18 cellular contexts compared by ENCODE assay signal in genomic region chr17:78977681-78977943, GRCh38. TPM values are rescaled to one million over a fixed set of nuclear protein-coding genes. Genes with fewer than 3 reads are reported as not detected.
DNase-seq lines count a peak whose midpoint lies in the region; ATAC-seq, FAIRE-seq and TF ChIP-seq lines count a peak whose summit lies in the region.
"Had no signal": no experiment of that assay in that cellular context is flagged by ENCODE, and none has a peak within 500 bp of the region (broad histone marks: within the 10 kb centered on the region; RNA-seq: fewer than 3 reads in every experiment).

No MANE protein-coding gene starts in this region.

- no TSS peak for BruUV-seq in HepG2 (replicated peaks; lab: Mats Ljungman, UMichigan)

- peaks cover 9 to 39% of the 10 kb centered on the region in 2 experiments for H3K36me3 ChIP-seq in HepG2 (replicated peaks in 1 of 2; ENCODE audit: control insufficient read depth in 1 of 2, insufficient read depth in 2 of 2, low read length in 2 of 2)
- no peaks in the 10 kb centered on the region for H3K36me3 ChIP-seq in right lobe of liver

- TF ChIP-seq POLR2A in HepG2 (IDR thresholded peaks at IDR 0.05; ENCODE audit: insufficient read depth in 1 of 2, low read depth in 2 of 2, low read length in 2 of 2) = no peak
- TF ChIP-seq POLR2A in right lobe of liver (IDR thresholded peaks at IDR 0.05) = no peak

- FAIRE-seq in HepG2 (lab: Jason Lieb, UNC) = no peak
- FAIRE-seq: frontal cortex had no signal

- no peak for TF ChIP-seq RAD21 in HepG2 (CRISPR knock-in tag; IDR thresholded peaks at IDR 0.05)

- peak overlapping the region; percentile 96 for H3K4me2 ChIP-seq in HepG2 (ENCODE audit: low read depth, low read length)

- H3K9me3 ChIP-seq in HepG2 (ENCODE audit: low read length) (no peaks in the 10 kb centered on the region), right lobe of liver (no peaks in the 10 kb centered on the region)

- in situ Hi-C loops in HepG2 (cut with HindIII; ENCODE audit: extremely low pct_ligation_motif_present, low pct_unique_long_range_greater_than_20kb) = no loop called here

- 96% methylated on average over 8 of the region's 8 CpGs for WGBS in HepG2 (ENCODE audit: low lambda C conversion rate)
- 46% methylated on average over 2 of the region's 8 CpGs for WGBS in right lobe of liver (ENCODE audit: insufficient coverage, low coverage, low lambda C conversion rate, missing lambda C conversion rate)

- no peak for TF ChIP-seq EP300 in HepG2 (IDR thresholded peaks at IDR 0.05; ENCODE audit: low read depth in 2 of 2, low read length in 2 of 2)
- no peak for TF ChIP-seq EP300 in HepG2 (CRISPR knock-in tag; IDR thresholded peaks at IDR 0.05; ENCODE audit: borderline replicate concordance)

- H3K27ac ChIP-seq in HepG2 (ENCODE audit: extremely low read length, insufficient read depth, low read length) (no peak overlapping the region), right lobe of liver (no peak overlapping the region), caudate nucleus (ENCODE audit: low read depth, low read length) (no peak overlapping the region)

- CTCF ChIA-PET in HepG2 (lab: Yijun Ruan, JAX; ENCODE audit: low intra/inter-chr PET ratio, low total read pairs) = no interaction called here

- DNase-seq in HepG2 (ENCODE audit: low spot score) (no peak), right lobe of liver (no peak), chondrocyte (ENCODE audit: low spot score) (no peak), Kasumi-1 (lab: John Stamatoyannopoulos, UW) (no peak), caudate nucleus (lab: John Stamatoyannopoulos, UW) (no peak), NK-92 (lab: John Stamatoyannopoulos, UW; ENCODE audit: unreplicated experiment) (no peak)
- DNase-seq in naive thymus-derived CD8-positive, alpha-beta T cell = no peak
- DNase-seq: activated CD4-positive, alpha-beta T cell treated with anti-CD3 and anti-CD28 coated beads for 1 hour; dorsolateral prefrontal cortex; H7; kidney glomerular epithelial cell; NCI-H1436 treated with DMSO at 0.1 percent for 48 hours; NCI-H748 treated with DMSO at 0.1 percent for 48 hours; occipital lobe; stimulated activated CD4-positive, alpha-beta T cell treated with anti-CD3 and anti-CD28 coated beads, Interleukin-1b, Interleukin-23, amount 100 ng/mL, for 48 hours had no signal

- H3K27ac Mint-ChIP-seq in chondrocyte (ENCODE audit: unreplicated experiment) = peak overlapping the region; percentile 22
- H3K27ac Mint-ChIP-seq in naive thymus-derived CD8-positive, alpha-beta T cell = peak overlapping the region in 7 of 10 donors; percentile 41 to 86 (median 80)
- H3K27ac Mint-ChIP-seq: activated naive CD8-positive, alpha-beta T cell had no signal

- H3K27me3 Mint-ChIP-seq in chondrocyte (ENCODE audit: low read depth) = no peaks in the 10 kb centered on the region
- no peaks in the 10 kb centered on the region for H3K27me3 Mint-ChIP-seq in naive thymus-derived CD8-positive, alpha-beta T cell
- H3K27me3 Mint-ChIP-seq: activated naive CD8-positive, alpha-beta T cell had no signal

- intact Hi-C loops in HepG2 (cut with micrococcal nuclease; ENCODE audit: unreplicated experiment) (no loop called here), right lobe of liver (cut with DNase I) (no loop called here)

- H3K9me3 Mint-ChIP-seq in chondrocyte (ENCODE audit: low read depth) = no peaks in the 10 kb centered on the region
- no peaks in the 10 kb centered on the region for H3K9me3 Mint-ChIP-seq in naive thymus-derived CD8-positive, alpha-beta T cell

- POLR2A ChIA-PET in HepG2 (lab: Yijun Ruan, JAX) = interaction anchor here (1.4 to 3.9 kb wide), 4 partner anchors 9 to 50 kb away, joined by 6 to 49 read pairs (median 20); partner anchors contain the start of gene CANT1
- POLR2A ChIA-PET in naive thymus-derived CD8-positive, alpha-beta T cell (lab: Charles Lee) = no interaction called here

- TF ChIP-seq CTCF in HepG2 (CRISPR knock-in tag; IDR thresholded peaks at IDR 0.05) (no peak), right lobe of liver (IDR thresholded peaks at IDR 0.05) (no peak), chondrocyte (IDR thresholded peaks at IDR 0.05) (no peak)

- H3K9ac ChIP-seq in HepG2 (ENCODE audit: insufficient read depth, low read depth, low read length) = peak overlapping the region; percentile 90; the same call in 1 of the 2 replicates

- H2AFZ ChIP-seq in HepG2 (ENCODE audit: low read length) = no peak overlapping the region

- H3K36me3 Mint-ChIP-seq in chondrocyte (ENCODE audit: low read depth) = no peaks in the 10 kb centered on the region
- peaks cover 0 to 9% (median 0%) of the 10 kb centered on the region in 3 donors for H3K36me3 Mint-ChIP-seq in naive thymus-derived CD8-positive, alpha-beta T cell
- H3K36me3 Mint-ChIP-seq: activated naive CD8-positive, alpha-beta T cell had no signal

- H3K4me1 Mint-ChIP-seq in chondrocyte (ENCODE audit: low read depth) = peaks cover 42% of the 10 kb centered on the region
- peaks cover 7 to 32% (median 20%) of the 10 kb centered on the region in 4 donors for H3K4me1 Mint-ChIP-seq in naive thymus-derived CD8-positive, alpha-beta T cell

- H3K4me3 ChIP-seq in HepG2 (replicated peaks in 1 of 3; ENCODE audit: insufficient read depth in 1 of 3, low read depth in 2 of 3, low read length in 3 of 3) (peak overlapping the region in 1 of 3 experiments; percentile 84; a peak in 2 of 6 replicates), right lobe of liver (no peak overlapping the region)

- H3K27me3 ChIP-seq in HepG2 (ENCODE audit: control insufficient read depth in 1 of 2, insufficient read depth in 2 of 2, low read length in 2 of 2) = no peaks in the 10 kb centered on the region; a peak in 1 of 5 replicates
- H3K27me3 ChIP-seq in right lobe of liver = no peaks in the 10 kb centered on the region
- H3K27me3 ChIP-seq: dorsolateral prefrontal cortex had no signal

- no peak overlapping the region for H3K4me3 Mint-ChIP-seq in chondrocyte (ENCODE audit: unreplicated experiment)
- peak overlapping the region in 8 of 10 donors; percentile 17 to 71 (median 54) for H3K4me3 Mint-ChIP-seq in naive thymus-derived CD8-positive, alpha-beta T cell

- ATAC-seq in HepG2 (no peak), right lobe of liver (no peak), HG03469 (IDR thresholded peaks at IDR 0.05; ENCODE audit: unreplicated experiment) (no peak)
- ATAC-seq in naive thymus-derived CD8-positive, alpha-beta T cell = no peak

- H3K79me2 ChIP-seq in HepG2 (ENCODE audit: insufficient read depth, low read length) = peaks cover 23% of the 10 kb centered on the region

- H3K4me1 ChIP-seq in HepG2 (ENCODE audit: insufficient read depth, low read length) (peaks cover 57% of the 10 kb centered on the region), right lobe of liver (peaks cover 0 to 18% (median 5%) of the 10 kb centered on the region in 4 donors)

- peaks cover 14% of the 10 kb centered on the region; the same call in 1 of the 2 replicates for H4K20me1 ChIP-seq in HepG2 (ENCODE audit: insufficient read depth, low read length)

RNA-seq across cellular contexts. Expression of gene LGALS3BP, which starts 2.1 kb away (rescaled TPM):
- total RNA-seq in HepG2 (2016; rRNA removed; fragmentation: Illumina TruSeq; extraction: Trizol) (116 and 332 TPM in 2 replicates), right lobe of liver (100 to 1,000 TPM in 4 of 6 experiments, 10 to 100 TPM in 2; 82.8 to 257 (median 121) TPM), chondrocyte (120 to 177 TPM (median 127 TPM) in 3 replicates)
- 62.3 and 63.4 TPM in 2 replicates for total RNA-seq in HepG2 (2016; cell fraction: cytosol; rRNA removed; fragmentation: Illumina TruSeq; extraction: Trizol; ENCODE audit: low read depth)
- total RNA-seq in HepG2 (2016; cell fraction: insoluble cytoplasmic fraction; rRNA removed; fragmentation: Illumina TruSeq; extraction: Trizol) = 116 and 342 TPM in 2 replicates
- 57.6 and 60.1 TPM in 2 replicates for total RNA-seq in HepG2 (2016; cell fraction: membrane; rRNA removed; fragmentation: Illumina TruSeq; extraction: Trizol)
- 311 and 384 TPM in 2 replicates for total RNA-seq in HepG2 (2016; cell fraction: nucleus; rRNA removed; fragmentation: Illumina TruSeq; extraction: Trizol)
- polyA plus RNA-seq in HepG2 (2011; rRNA removed) = 137 and 185 TPM in 2 replicates
- 89.4 and 111 TPM in 2 replicates for polyA plus RNA-seq in HepG2 (2011; cell fraction: cytosol; rRNA removed)
- polyA plus RNA-seq in HepG2 (2011; cell fraction: nucleus; rRNA removed) = 667 and 704 TPM in 2 replicates
- polyA plus RNA-seq in HepG2 (2012) = 341 and 458 TPM in 2 replicates
- polyA plus RNA-seq in HepG2 (2016; cell fraction: cytosol; fragmentation: Illumina TruSeq; extraction: Trizol; ENCODE audit: low read depth) = 36.8 and 37.2 TPM in 2 replicates
- 103 and 140 TPM in 2 replicates for polyA plus RNA-seq in HepG2 (2016; cell fraction: insoluble cytoplasmic fraction; fragmentation: Illumina TruSeq; extraction: Trizol; ENCODE audit: low read depth)
- polyA plus RNA-seq in HepG2 (2016; cell fraction: membrane; fragmentation: Illumina TruSeq; extraction: Trizol; ENCODE audit: low read depth) = 41.5 and 48.5 TPM in 2 replicates
- polyA plus RNA-seq in HepG2 (2016; cell fraction: nucleus; fragmentation: Illumina TruSeq; extraction: Trizol; ENCODE audit: insufficient read depth, low read depth) = 669 and 711 TPM in 2 replicates
- 165 and 565 TPM in 2 replicates for polyA minus RNA-seq in HepG2 (2011; rRNA and poly(A)+ RNA removed; ENCODE audit: low replicate concordance)
- 316 and 377 TPM in 2 replicates for polyA minus RNA-seq in HepG2 (2011; cell fraction: cytosol; rRNA and poly(A)+ RNA removed)
- polyA minus RNA-seq in HepG2 (2011; cell fraction: nucleus; rRNA and poly(A)+ RNA removed) = 112 and 148 TPM in 2 replicates
- 10 to 100 TPM; 50.5 to 54.4 TPM for total RNA-seq in naive thymus-derived CD8-positive, alpha-beta T cell
- 10 to 100 TPM; 51.5 to 90.6 (median 88.6) TPM for polyA plus RNA-seq in naive thymus-derived CD8-positive, alpha-beta T cell

RNA-seq across cellular contexts. Expression of gene CANT1, which starts 32.0 kb away (rescaled TPM):
- total RNA-seq in HepG2 (2016; rRNA removed; fragmentation: Illumina TruSeq; extraction: Trizol) = 24.9 and 34.1 TPM in 2 replicates
- total RNA-seq in HepG2 (2016; cell fraction: cytosol; rRNA removed; fragmentation: Illumina TruSeq; extraction: Trizol; ENCODE audit: low read depth) = 4.7 and 7.2 TPM in 2 replicates
- total RNA-seq in HepG2 (2016; cell fraction: insoluble cytoplasmic fraction; rRNA removed; fragmentation: Illumina TruSeq; extraction: Trizol) = 22.7 and 35.6 TPM in 2 replicates
- total RNA-seq in HepG2 (2016; cell fraction: membrane; rRNA removed; fragmentation: Illumina TruSeq; extraction: Trizol) = 18.3 and 22.7 TPM in 2 replicates
- 34.4 and 36.1 TPM in 2 replicates for total RNA-seq in HepG2 (2016; cell fraction: nucleus; rRNA removed; fragmentation: Illumina TruSeq; extraction: Trizol)
- polyA plus RNA-seq in HepG2 (2011; rRNA removed) = 42.1 and 42.6 TPM in 2 replicates
- polyA plus RNA-seq in HepG2 (2011; cell fraction: cytosol; rRNA removed) = 32.0 and 42.2 TPM in 2 replicates
- polyA plus RNA-seq in HepG2 (2011; cell fraction: nucleus; rRNA removed) = 39.8 and 43.1 TPM in 2 replicates
- polyA plus RNA-seq in HepG2 (2012) = 25.0 and 32.7 TPM in 2 replicates
- 5.6 TPM in 2 replicates for polyA plus RNA-seq in HepG2 (2016; cell fraction: cytosol; fragmentation: Illumina TruSeq; extraction: Trizol; ENCODE audit: low read depth)
- 23.0 and 24.4 TPM in 2 replicates for polyA plus RNA-seq in HepG2 (2016; cell fraction: insoluble cytoplasmic fraction; fragmentation: Illumina TruSeq; extraction: Trizol; ENCODE audit: low read depth)
- 13.8 and 16.2 TPM in 2 replicates for polyA plus RNA-seq in HepG2 (2016; cell fraction: membrane; fragmentation: Illumina TruSeq; extraction: Trizol; ENCODE audit: low read depth)
- 44.9 and 45.4 TPM in 2 replicates for polyA plus RNA-seq in HepG2 (2016; cell fraction: nucleus; fragmentation: Illumina TruSeq; extraction: Trizol; ENCODE audit: insufficient read depth, low read depth)
- polyA minus RNA-seq in HepG2 (2011; rRNA and poly(A)+ RNA removed; ENCODE audit: low replicate concordance) = 46.8 and 73.3 TPM in 2 replicates
- 34.5 and 40.3 TPM in 2 replicates for polyA minus RNA-seq in HepG2 (2011; cell fraction: cytosol; rRNA and poly(A)+ RNA removed)
- 27.8 and 31.3 TPM in 2 replicates for polyA minus RNA-seq in HepG2 (2011; cell fraction: nucleus; rRNA and poly(A)+ RNA removed)
- total RNA-seq in right lobe of liver = 10 to 100 TPM; 15.6 to 26.3 (median 18.7) TPM
- total RNA-seq in chondrocyte = 37.3 to 50.5 TPM (median 47.9 TPM) in 3 replicates
- total RNA-seq in naive thymus-derived CD8-positive, alpha-beta T cell = 10 to 100 TPM; 30.5 to 34.6 TPM
- 1 to 10 TPM; 6.1 to 9.4 (median 6.2) TPM for polyA plus RNA-seq in naive thymus-derived CD8-positive, alpha-beta T cell

RNA-seq across cellular contexts. Expression of gene C1QTNF1, which starts 46.4 kb away (rescaled TPM):
- 0.18 and 0.36 TPM in 2 replicates for total RNA-seq in HepG2 (2016; rRNA removed; fragmentation: Illumina TruSeq; extraction: Trizol)
- total RNA-seq in HepG2 (2016; cell fraction: cytosol; rRNA removed; fragmentation: Illumina TruSeq; extraction: Trizol; ENCODE audit: low read depth) = 0.30 TPM in 1 of 2 replicates, not detected in the other
- total RNA-seq in HepG2 (2016; cell fraction: insoluble cytoplasmic fraction; rRNA removed; fragmentation: Illumina TruSeq; extraction: Trizol) = 0.10 and 0.58 TPM in 2 replicates
- total RNA-seq in HepG2 (2016; cell fraction: membrane; rRNA removed; fragmentation: Illumina TruSeq; extraction: Trizol) = 0.06 and 0.31 TPM in 2 replicates
- 0.56 and 0.90 TPM in 2 replicates for total RNA-seq in HepG2 (2016; cell fraction: nucleus; rRNA removed; fragmentation: Illumina TruSeq; extraction: Trizol)
- polyA plus RNA-seq in HepG2 (2011; rRNA removed) = 0.86 and 2.1 TPM in 2 replicates
- 0.94 and 1.2 TPM in 2 replicates for polyA plus RNA-seq in HepG2 (2011; cell fraction: cytosol; rRNA removed)
- polyA plus RNA-seq in HepG2 (2011; cell fraction: nucleus; rRNA removed) = 1.4 TPM in 2 replicates
- 1.0 and 1.5 TPM in 2 replicates for polyA plus RNA-seq in HepG2 (2012)
- polyA plus RNA-seq in HepG2 (2016; cell fraction: cytosol; fragmentation: Illumina TruSeq; extraction: Trizol; ENCODE audit: low read depth) = 0.08 TPM in 1 of 2 replicates, not detected in the other
- 0.12 and 0.25 TPM in 2 replicates for polyA plus RNA-seq in HepG2 (2016; cell fraction: insoluble cytoplasmic fraction; fragmentation: Illumina TruSeq; extraction: Trizol; ENCODE audit: low read depth)
- 0.09 and 0.17 TPM in 2 replicates for polyA plus RNA-seq in HepG2 (2016; cell fraction: membrane; fragmentation: Illumina TruSeq; extraction: Trizol; ENCODE audit: low read depth)
- 0.45 and 0.55 TPM in 2 replicates for polyA plus RNA-seq in HepG2 (2016; cell fraction: nucleus; fragmentation: Illumina TruSeq; extraction: Trizol; ENCODE audit: insufficient read depth, low read depth)
- 2.2 TPM in 1 of 2 replicates, not detected in the other for polyA minus RNA-seq in HepG2 (2011; rRNA and poly(A)+ RNA removed; ENCODE audit: low replicate concordance)
- 0.59 and 0.70 TPM in 2 replicates for polyA minus RNA-seq in HepG2 (2011; cell fraction: cytosol; rRNA and poly(A)+ RNA removed)
- 1.6 and 2.2 TPM in 2 replicates for polyA minus RNA-seq in HepG2 (2011; cell fraction: nucleus; rRNA and poly(A)+ RNA removed)
- 10 to 100 TPM in 5 of 6 experiments, 1 to 10 TPM in 1; 9.8 to 40.2 (median 26.2) TPM for total RNA-seq in right lobe of liver
- 74.7 to 96.2 TPM (median 74.9 TPM) in 3 replicates for total RNA-seq in chondrocyte
- total RNA-seq in naive thymus-derived CD8-positive, alpha-beta T cell = not detected
- polyA plus RNA-seq in naive thymus-derived CD8-positive, alpha-beta T cell = not detected

RNA-seq across cellular contexts. Expression of gene TIMP2, which starts 52.4 kb away (rescaled TPM):
- total RNA-seq in HepG2 (2016; rRNA removed; fragmentation: Illumina TruSeq; extraction: Trizol) (2.2 and 3.8 TPM in 2 replicates), right lobe of liver (10 to 100 TPM; 18.9 to 36.1 (median 26.7) TPM), chondrocyte (429 to 540 TPM (median 535 TPM) in 3 replicates)
- total RNA-seq in HepG2 (2016; cell fraction: cytosol; rRNA removed; fragmentation: Illumina TruSeq; extraction: Trizol; ENCODE audit: low read depth) = 1.4 and 1.7 TPM in 2 replicates
- 1.7 and 3.9 TPM in 2 replicates for total RNA-seq in HepG2 (2016; cell fraction: insoluble cytoplasmic fraction; rRNA removed; fragmentation: Illumina TruSeq; extraction: Trizol)
- total RNA-seq in HepG2 (2016; cell fraction: membrane; rRNA removed; fragmentation: Illumina TruSeq; extraction: Trizol) = 3.3 and 3.4 TPM in 2 replicates
- total RNA-seq in HepG2 (2016; cell fraction: nucleus; rRNA removed; fragmentation: Illumina TruSeq; extraction: Trizol) = 6.3 and 8.0 TPM in 2 replicates
- polyA plus RNA-seq in HepG2 (2011; rRNA removed) = 8.5 and 11.7 TPM in 2 replicates
- 8.0 and 12.6 TPM in 2 replicates for polyA plus RNA-seq in HepG2 (2011; cell fraction: cytosol; rRNA removed)
- 10.4 and 13.8 TPM in 2 replicates for polyA plus RNA-seq in HepG2 (2011; cell fraction: nucleus; rRNA removed)
- polyA plus RNA-seq in HepG2 (2012) = 25.0 and 33.2 TPM in 2 replicates
- polyA plus RNA-seq in HepG2 (2016; cell fraction: cytosol; fragmentation: Illumina TruSeq; extraction: Trizol; ENCODE audit: low read depth) = 3.0 and 3.2 TPM in 2 replicates
- 3.9 and 5.4 TPM in 2 replicates for polyA plus RNA-seq in HepG2 (2016; cell fraction: insoluble cytoplasmic fraction; fragmentation: Illumina TruSeq; extraction: Trizol; ENCODE audit: low read depth)
- polyA plus RNA-seq in HepG2 (2016; cell fraction: membrane; fragmentation: Illumina TruSeq; extraction: Trizol; ENCODE audit: low read depth) = 4.0 and 5.0 TPM in 2 replicates
- 18.4 and 18.6 TPM in 2 replicates for polyA plus RNA-seq in HepG2 (2016; cell fraction: nucleus; fragmentation: Illumina TruSeq; extraction: Trizol; ENCODE audit: insufficient read depth, low read depth)
- 10.0 and 25.5 TPM in 2 replicates for polyA minus RNA-seq in HepG2 (2011; rRNA and poly(A)+ RNA removed; ENCODE audit: low replicate concordance)
- polyA minus RNA-seq in HepG2 (2011; cell fraction: cytosol; rRNA and poly(A)+ RNA removed) = 11.5 and 14.6 TPM in 2 replicates
- polyA minus RNA-seq in HepG2 (2011; cell fraction: nucleus; rRNA and poly(A)+ RNA removed) = 4.2 and 6.2 TPM in 2 replicates
- 1 to 10 TPM; 6.2 to 7.3 TPM for total RNA-seq in naive thymus-derived CD8-positive, alpha-beta T cell
- under 1 TPM; 0.22 to 0.75 (median 0.60) TPM for polyA plus RNA-seq in naive thymus-derived CD8-positive, alpha-beta T cell

Comparison
In these comparisons a context has a peak if more than half of its experiments do, and no peak if none do; other contexts are left out.
1. RNA of gene C1QTNF1, which starts 46.4 kb away (total RNA-seq): 74.7 to 96.2 TPM in chondrocyte and 9.8 to 40.2 TPM in right lobe of liver; 0.06 to 0.90 TPM in HepG2 and not detected in naive thymus-derived CD8-positive, alpha-beta T cell; every median in the first group is over 4 times any median in the second.